8 cellular contexts compared by ENCODE assay signal in genomic region chr18:74495581-74496507, GRCh38. TPM values are rescaled to one million over a fixed set of nuclear protein-coding genes. Genes with fewer than 3 reads are reported as not detected.
DNase-seq lines count a peak whose midpoint lies in the region; ATAC-seq, FAIRE-seq and TF ChIP-seq lines count a peak whose summit lies in the region.

Gene CNDP2 (plus strand): TSS chr18:74496363. CDS start chr18:74499974, 3,611 bp downstream.

- H4K12ac ChIP-seq in trophoblast cell (ENCODE audit: low read depth, low read length) = peak within 1 kb of the TSS; percentile 82

- peak within 1 kb of the TSS; percentile 86 for H3K4me3 ChIP-seq in cardiac muscle cell
- H3K4me3 ChIP-seq in trophoblast cell (ENCODE audit: low read depth, low read length) = peak within 1 kb of the TSS; percentile 98
- H3K4me3 ChIP-seq in transverse colon = peak within 1 kb of the TSS; percentile 70 to 94 (median 80)

- peaks cover 12% of the 10 kb centered on the region for H3K79me2 ChIP-seq in trophoblast cell (ENCODE audit: control insufficient read depth, insufficient read depth, low read length, poor library complexity)

- H3K36me3 Mint-ChIP-seq in T-cell = peaks cover 4% of the 10 kb centered on the region

- H3K9me3 Mint-ChIP-seq in T-cell = no peaks in the 10 kb centered on the region

- H3K27me3 Mint-ChIP-seq in T-cell = no peaks in the 10 kb centered on the region

- peak within 1 kb of the TSS; percentile 73 for H2BK5ac ChIP-seq in trophoblast cell (ENCODE audit: low read depth, low read length, poor library complexity)

- CTCF ChIA-PET in T-cell (lab: Charles Lee) = interaction anchor here (0.6 to 7.2 kb wide), 11 partner anchors 97 to 342 kb away, joined by 3 to 95 read pairs (median 5); no protein-coding TSS in a partner anchor

- H3K36me3 ChIP-seq in cardiac muscle cell = no peaks in the 10 kb centered on the region
- peaks cover 0 to 2% of the 10 kb centered on the region in 2 experiments for H3K36me3 ChIP-seq in trophoblast cell (ENCODE audit: control insufficient read depth in 1 of 2, insufficient read depth in 2 of 2, low read length in 2 of 2)
- no peaks in the 10 kb centered on the region for H3K36me3 ChIP-seq in transverse colon

- no peak for TF ChIP-seq CTCF in cardiac muscle cell (IDR thresholded peaks at IDR 0.05; ENCODE audit: low read depth, low read length)
- no peak for TF ChIP-seq CTCF in transverse colon (IDR thresholded peaks at IDR 0.05)

- peak; percentile 85 for ATAC-seq in HG02840 (IDR thresholded peaks at IDR 0.05; ENCODE audit: low FRiP score, unreplicated experiment)
- ATAC-seq in T-cell (replicated peaks in 1 of 4) = peak; percentile 74 to 77 (median 76)

- peak within 1 kb of the TSS; percentile 90 to 99 for H3K27ac Mint-ChIP-seq in T-cell

- H3K4ac ChIP-seq in trophoblast cell (ENCODE audit: low read depth, low read length) = peak within 1 kb of the TSS; percentile 66

- H3K9me3 ChIP-seq in cardiac muscle cell (ENCODE audit: low read depth) = no peaks in the 10 kb centered on the region
- no peaks in the 10 kb centered on the region for H3K9me3 ChIP-seq in trophoblast cell (ENCODE audit: insufficient read depth, low read depth, low read length)
- H3K9me3 ChIP-seq in transverse colon = no peaks in the 10 kb centered on the region

- H3K23ac ChIP-seq in trophoblast cell (ENCODE audit: low read length) = no peak within 1 kb of the TSS

- peaks cover 43 to 47% (median 46%) of the 10 kb centered on the region in 3 donors for H3K4me1 Mint-ChIP-seq in T-cell

- peaks cover 5% of the 10 kb centered on the region for H3K4me1 ChIP-seq in cardiac muscle cell (ENCODE audit: low read depth)
- peaks cover 18 to 19% of the 10 kb centered on the region in 2 experiments for H3K4me1 ChIP-seq in trophoblast cell (ENCODE audit: control insufficient read depth in 1 of 2, insufficient read depth in 2 of 2, low read length in 2 of 2)
- H3K4me1 ChIP-seq in transverse colon = peaks cover 9 to 39% (median 27%) of the 10 kb centered on the region in 4 donors

- TF ChIP-seq POLR2A in GM12891 (IDR thresholded peaks at IDR 0.05; ENCODE audit: low read depth, low read length) (peak; percentile 53), transverse colon (IDR thresholded peaks at IDR 0.05) (peak; percentile 86)

- peak within 1 kb of the TSS; percentile 59 for H2AK5ac ChIP-seq in trophoblast cell (ENCODE audit: low read length)

- no peak for TF ChIP-seq EP300 in transverse colon (IDR thresholded peaks at IDR 0.05; ENCODE audit: low read depth)

- peak within 1 kb of the TSS; percentile 92 for H3K4me2 ChIP-seq in trophoblast cell (ENCODE audit: low read length)

- in situ Hi-C loops in transverse colon (cut with MboI; ENCODE audit: low pct_ligation_motif_present in 1 of 4, low pct_unique_long_range_greater_than_20kb in 1 of 4, low sequenced_read_pairs in 3 of 4) = loop anchor here in 2 of 4 donors (10.0 to 25.0 kb wide), 2 partner anchors 141 to 716 kb away; partner anchors contain the start of genes PTGR3 (in 1 of the 2) and TSHZ1 (in 1 of the 2)

- peak within 1 kb of the TSS; percentile 85 for H4K8ac ChIP-seq in trophoblast cell (ENCODE audit: low read depth, low read length)

- peak within 1 kb of the TSS; percentile 96 for H3K9ac ChIP-seq in trophoblast cell (ENCODE audit: low read length)

- 0 to 1% (median 1%) methylated on average over 61 to 71 of the region's 71 CpGs for WGBS in adipose tissue, 3 donors
- no CpG with 5 or more reads among the region's 71 CpGs for WGBS in trophoblast cell (ENCODE audit: extremely low coverage, insufficient coverage, insufficient read length)
- 0% methylated on average over 2 to 56 of the region's 71 CpGs for WGBS in transverse colon (ENCODE audit: low coverage in 1 of 2), 2 donors

- H4K91ac ChIP-seq in trophoblast cell (ENCODE audit: low read depth, low read length) = peak within 1 kb of the TSS; percentile 79

- H2BK120ac ChIP-seq in trophoblast cell (ENCODE audit: insufficient read depth, low read length, poor library complexity) = peak within 1 kb of the TSS; percentile 62

- H3K27ac ChIP-seq in adipose tissue (ENCODE audit: low read depth, low read length) (peak within 1 kb of the TSS; percentile 76), cardiac muscle cell (peak within 1 kb of the TSS; percentile 92), trophoblast cell (ENCODE audit: low read depth, low read length) (peak within 1 kb of the TSS; percentile 60), transverse colon (peak within 1 kb of the TSS; percentile 90 to 95 (median 94))

- peak within 1 kb of the TSS; percentile 95 to 98 (median 96) for H3K4me3 Mint-ChIP-seq in T-cell

- peaks cover 9% of the 10 kb centered on the region for H3K79me1 ChIP-seq in trophoblast cell (ENCODE audit: low read length)

- H2AFZ ChIP-seq in trophoblast cell (ENCODE audit: insufficient read depth, low read length, poor library complexity) = peak within 1 kb of the TSS; percentile 61

- FAIRE-seq in GM12891 (lab: Jason Lieb, UNC) = peak; percentile 100

- H3K27me3 ChIP-seq in cardiac muscle cell (no peaks in the 10 kb centered on the region), trophoblast cell (ENCODE audit: insufficient read depth, low read length) (no peaks in the 10 kb centered on the region), transverse colon (no peaks in the 10 kb centered on the region)

- H3K14ac ChIP-seq in trophoblast cell (ENCODE audit: low read length) = peak within 1 kb of the TSS; percentile 78

- DNase-seq in GM12891 (ENCODE audit: insufficient read length, low spot score) (peak; percentile 90), NCI-H1436 treated with DMSO at 0.1 percent for 48 hours (lab: John Stamatoyannopoulos, UW) (peak; percentile 80), T-cell (peak; percentile 90 to 99 (median 95)), cardiac muscle cell (ENCODE audit: low read depth in 1 of 2, low spot score in 1 of 2) (peak; percentile 100), trophoblast cell (peak; percentile 99 to 100), transverse colon (peak; percentile 100)

- peak within 1 kb of the TSS; percentile 16 for H2BK12ac ChIP-seq in trophoblast cell (ENCODE audit: low read length)

- POLR2A ChIA-PET in T-cell (lab: Charles Lee) = interaction anchor here (0.7 to 1.5 kb wide), 4 partner anchors 102 to 710 kb away, joined by 3 to 5 read pairs (median 4); partner anchors contain the start of gene ZNF407 (in 1 of the 2)

- intact Hi-C loops in transverse colon (cut with DNase I; ENCODE audit: low total_unique reads) = loop anchor here (10.0 kb wide), 1 partner anchor 141 kb away; no protein-coding TSS in a partner anchor

- H3K18ac ChIP-seq in trophoblast cell (ENCODE audit: low read length) = peak within 1 kb of the TSS; percentile 88

TF ChIP-seq in GM12891, 5 proteins besides CTCF, POLR2A, EP300 and RAD21:
- TF ChIP-seq POLR2AphosphoS5 (IDR thresholded peaks at IDR 0.05; ENCODE audit: low read depth, low read length) (peak; percentile 70), SPI1 (IDR thresholded peaks at IDR 0.05; ENCODE audit: low read depth, low read length) (peak; percentile 58), PAX5 (IDR thresholded peaks at IDR 0.05; ENCODE audit: insufficient read depth, low read length, severe bottlenecking) (no peak), TAF1 (IDR thresholded peaks at IDR 0.05; ENCODE audit: low read depth, low read length) (0 out of 2 replicates have a peak, but pooled peaks have one; percentile 28)

RNA-seq across cellular contexts. Expression of gene CNDP2, which starts in this region (rescaled TPM):
- 105 TPM for polyA plus RNA-seq in GM12891 (2012; ENCODE audit: low read depth, missing spikeins)
- 100 to 1,000 TPM; 113 to 150 (median 137) TPM for total RNA-seq in T-cell
- 10 to 100 TPM; 71.8 to 98.7 (median 92.6) TPM for polyA plus RNA-seq in adipose tissue
- 78.4 and 79.2 TPM in 2 replicates for total RNA-seq in cardiac muscle cell
- polyA plus RNA-seq in cardiac muscle cell = 74.8 and 114 TPM in 2 replicates
- polyA plus RNA-seq in trophoblast cell (2013) = 190 and 204 TPM in 2 replicates
- total RNA-seq in transverse colon = 100 to 1,000 TPM; 143 to 284 (median 155) TPM

Comparison
In these comparisons a context has a peak if more than half of its experiments do, and no peak if none do; other contexts are left out.
1. Peak in every context shown above with its lines: DNase-seq, ATAC-seq, H3K4me3 ChIP-seq and H3K27ac ChIP-seq.